In genomic region chr2:69744456-69744855, GRCh38 we compare ENCODE assay signal across 18 cellular contexts.
"Had no signal": no experiment of that assay in that cellular context is flagged by ENCODE, and none has a peak within 500 bp of the region (broad histone marks: within the 10 kb centered on the region; RNA-seq: fewer than 3 reads in every experiment).

No MANE protein-coding gene starts in this region.

- H3K36me3 ChIP-seq: right atrium auricular region, spleen, transverse colon had no signal

- H3K27ac ChIP-seq: coronary artery, right atrium auricular region, SK-N-MC had no signal

- H3K27me3 Mint-ChIP-seq: activated T-helper 17 cell treated with anti-CD3 and anti-CD28 coated beads, Interleukin-2, amount 50 U/mL, for 72 hours had no signal

- H3K9me3 ChIP-seq: mucosa of descending colon, right atrium auricular region, spleen, transverse colon had no signal

- H3K4me3 ChIP-seq: mucosa of descending colon, right atrium auricular region, SK-N-MC, spleen, transverse colon had no signal

- DNase-seq: activated CD4-positive, alpha-beta T cell treated with anti-CD3 and anti-CD28 coated beads, Interleukin-2, amount 10 ng/mL, durations not matched to agents 24 days and 14 days; activated CD8-positive, alpha-beta memory T cell treated with anti-CD3 and anti-CD28 coated beads for 24 hours; activated naive CD4-positive, alpha-beta T cell treated with anti-CD3 and anti-CD28 coated beads for 36 hours; caudate nucleus; effector memory CD4-positive, alpha-beta T cell; immature natural killer cell; mucosa of descending colon; spleen; stimulated activated CD4-positive, alpha-beta T cell treated with anti-CD3 and anti-CD28 coated beads, Interleukin-1b, Interleukin-23, amount 100 ng/mL, for 48 hours; stimulated activated naive CD4-positive, alpha-beta T cell; substantia nigra; T-helper 1 cell; transverse colon had no signal

- H3K4me3 Mint-ChIP-seq: activated CD4-positive, alpha-beta T cell treated with anti-CD3 and anti-CD28 coated beads, Interleukin-2, amount 10 ng/mL, durations not matched to agents 24 days and 14 days; activated naive CD4-positive, alpha-beta T cell treated with anti-CD3 and anti-CD28 coated beads for 36 hours; activated T-helper 17 cell treated with anti-CD3 and anti-CD28 coated beads, Interleukin-2, amount 50 U/mL, for 72 hours had no signal

- H3K27ac Mint-ChIP-seq: activated CD4-positive, alpha-beta T cell treated with anti-CD3 and anti-CD28 coated beads, Interleukin-2, amount 10 ng/mL, durations not matched to agents 24 days and 14 days; activated naive CD4-positive, alpha-beta T cell treated with anti-CD3 and anti-CD28 coated beads for 36 hours; activated T-helper 17 cell treated with anti-CD3 and anti-CD28 coated beads, Interleukin-2, amount 50 U/mL, for 72 hours had no signal

- H3K27me3 ChIP-seq: right atrium auricular region, spleen, transverse colon had no signal

- H3K36me3 Mint-ChIP-seq: immature natural killer cell had no signal

- H3K9me3 Mint-ChIP-seq: activated CD4-positive, alpha-beta T cell treated with anti-CD3 and anti-CD28 coated beads, Interleukin-2, amount 10 ng/mL, durations not matched to agents 24 days and 14 days; activated naive CD4-positive, alpha-beta T cell treated with anti-CD3 and anti-CD28 coated beads for 36 hours; activated T-helper 17 cell treated with anti-CD3 and anti-CD28 coated beads, Interleukin-2, amount 50 U/mL, for 72 hours; immature natural killer cell; neural crest cell had no signal
